ENCODE assay signal across 9 cellular contexts in genomic region chr15:55627730-55628368, GRCh38. TPM values are rescaled to one million over a fixed set of nuclear protein-coding genes. Genes with fewer than 3 reads are reported as not detected.
DNase-seq lines count a peak whose midpoint lies in the region; TF ChIP-seq lines count a peak whose summit lies in the region.
"Had no signal": no experiment of that assay in that cellular context is flagged by ENCODE, and none has a peak within 500 bp of the region (broad histone marks: within the 10 kb centered on the region; RNA-seq: fewer than 3 reads in every experiment).

No MANE protein-coding gene starts in this region.

- H4K20me1 ChIP-seq in osteoblast (ENCODE audit: insufficient read depth, low read length): no peaks in the 10 kb centered on the region

- TF ChIP-seq CTCF in NB4 (IDR thresholded peaks at IDR 0.05; ENCODE audit: low read depth, low read length) (no peak), osteoblast (IDR thresholded peaks at IDR 0.05; ENCODE audit: extremely low read depth, low read depth, low read length) (peak; percentile 18)

- peak overlapping the region; percentile 70 for H2AFZ ChIP-seq in osteoblast (ENCODE audit: low read length)

- H3K36me3 ChIP-seq in osteoblast (ENCODE audit: insufficient read depth, low read length): no peaks in the 10 kb centered on the region

- no peak overlapping the region for H3K4me3 ChIP-seq in NB4 (ENCODE audit: low read depth, low read length)
- peak overlapping the region; percentile 32 for H3K4me3 ChIP-seq in osteoblast (ENCODE audit: insufficient read depth, low read length)

- peaks cover 7% of the 10 kb centered on the region for H3K4me1 ChIP-seq in osteoblast (ENCODE audit: insufficient read depth, low read length)

- H3K79me2 ChIP-seq in osteoblast (ENCODE audit: insufficient read depth, low read length): no peaks in the 10 kb centered on the region

- peak overlapping the region; percentile 66 for H3K4me2 ChIP-seq in osteoblast (ENCODE audit: insufficient read depth, low read length)

- no peaks in the 10 kb centered on the region for H3K9me3 ChIP-seq in osteoblast (ENCODE audit: low read depth, low read length)

- H3K27me3 ChIP-seq in osteoblast (ENCODE audit: insufficient read depth, low read length): no peaks in the 10 kb centered on the region

- H3K27ac ChIP-seq in osteoblast (ENCODE audit: low read depth, low read length): peak overlapping the region; percentile 11

- no peak for TF ChIP-seq POLR2A in NB4 (IDR thresholded peaks at IDR 0.05; ENCODE audit: extremely low read depth, insufficient read length)

- DNase-seq in EH (ENCODE audit: low read depth): peak; percentile 77
- peak; percentile 58 for DNase-seq in NB4 (ENCODE audit: low read depth)
- DNase-seq in dermis blood vessel endothelial cell: peak; percentile 82
- peak; percentile 94 for DNase-seq in osteoblast (ENCODE audit: insufficient read length, low spot score, missing footprints)
- no peak for DNase-seq in T-helper 2 cell
- DNase-seq in SKM-1 treated with dmso at 0.1 percent for 144 hours (lab: John Stamatoyannopoulos, UW; ENCODE audit: unreplicated experiment): no peak
- no peak for DNase-seq in activated CD4-positive, CD25-positive, alpha-beta regulatory T cell (lab: John Stamatoyannopoulos, UW)
- DNase-seq in DMS79 (lab: John Stamatoyannopoulos, UW): no peak

RNA-seq across cellular contexts. Expression of gene PYGO1, which starts 39.7 kb away (rescaled TPM):
- 0.19 and 0.51 TPM in 2 replicates for total RNA-seq in dermis blood vessel endothelial cell
- total RNA-seq in osteoblast: 15.6 and 18.0 TPM in 2 replicates
- total RNA-seq: T-helper 2 cell treated with Interferon-gamma antibody and Interleukin-4, amounts not matched to agents 100 ng/mL and 5 ng/mL, for 36 hours had no signal

Comparison
In these comparisons a context has a peak if more than half of its experiments do, and no peak if none do; other contexts are left out.
1. DNase-seq: peak in EH (single experiment), NB4 (single experiment), dermis blood vessel endothelial cell (single experiment) and osteoblast (single experiment); none in T-helper 2 cell (0 of 5), SKM-1 treated with dmso at 0.1 percent for 144 hours (single experiment), activated CD4-positive, CD25-positive, alpha-beta regulatory T cell (0 of 4) and DMS79 (single experiment).
2. RNA of gene PYGO1, which starts 39.7 kb away (total RNA-seq): 15.6 to 18.0 TPM in osteoblast; 0.19 to 0.51 TPM in dermis blood vessel endothelial cell; every median in the first group is over 10 times any median in the second.